9 cellular contexts compared by ENCODE assay signal in genomic region chr1:116853680-116854191, GRCh38. TPM values are rescaled to one million over a fixed set of nuclear protein-coding genes. Genes with fewer than 3 reads are reported as not detected.
A peak's percentile ranks its signal among the peaks of the same experiment; 100 is the strongest.
DNase-seq lines count a peak whose midpoint lies in the region; ATAC-seq and TF ChIP-seq lines count a peak whose summit lies in the region.
"Had no signal": no experiment of that assay in that cellular context is flagged by ENCODE, and none has a peak within 500 bp of the region (broad histone marks: within the 10 kb centered on the region; RNA-seq: fewer than 3 reads in every experiment).

No MANE protein-coding gene starts in this region.

- in situ Hi-C loops in T47D (cut with HindIII; ENCODE audit: low pct_unique_long_range_greater_than_20kb, low sequenced_read_pairs), result no loop called here

- ATAC-seq in activated CD4-positive, CD25-positive, alpha-beta regulatory T cell treated with anti-CD3 and anti-CD28 coated beads, Interleukin-2, amount 50 U/mL, for 24 hours, result peak; percentile 35 to 57
- no peak for ATAC-seq in HG03520 (IDR thresholded peaks at IDR 0.05; ENCODE audit: unreplicated experiment)

- TF ChIP-seq CTCF in GM10266 (IDR thresholded peaks at IDR 0.05; ENCODE audit: control insufficient read depth, insufficient read depth, low read depth, missing control alignments), result no peak

- no peak for DNase-seq in activated CD4-positive, CD25-positive, alpha-beta regulatory T cell treated with anti-CD3 and anti-CD28 coated beads, Interleukin-2, amount 50 U/mL, for 72 hours
- peak; percentile 76 for DNase-seq in NCI-H460 (ENCODE audit: extremely low read depth, low read depth)
- DNase-seq in T47D (ENCODE audit: low read depth in 1 of 2, low spot score in 1 of 2), result peak; percentile 30 to 93
- DNase-seq in midbrain (lab: John Stamatoyannopoulos, UW), result peak; percentile 26
- DNase-seq in GM10266 (ENCODE audit: extremely low spot score), result no peak
- no peak for DNase-seq in DMS114 treated with DMSO at 0.1 percent for 48 hours (lab: John Stamatoyannopoulos, UW; ENCODE audit: unreplicated experiment)
- DNase-seq: DND-41 had no signal

RNA-seq across cellular contexts. Expression of gene PTGFRN, which starts 56.0 kb away (rescaled TPM):
- 35.9 and 36.5 TPM in 2 replicates for total RNA-seq in NCI-H460 (2014; rRNA removed; shearing (Covaris generic))
- polyA plus RNA-seq in NCI-H460 (2014; cell fraction: nucleus; rRNA removed), result 13.5 and 21.7 TPM in 2 replicates

Comparison
In these comparisons a context has a peak if more than half of its experiments do, and no peak if none do; other contexts are left out.
1. DNase-seq: peak in NCI-H460 (single experiment), T47D (2 of 2) and midbrain (single experiment); none in activated CD4-positive, CD25-positive, alpha-beta regulatory T cell treated with anti-CD3 and anti-CD28 coated beads, Interleukin-2, amount 50 U/mL, for 72 hours (single experiment), GM10266 (single experiment) and DMS114 treated with DMSO at 0.1 percent for 48 hours (single experiment).